Comparison of ENCODE assay signal across 8 cellular contexts in genomic region chr4:186725422-186726149, GRCh38. TPM values are rescaled to one million over a fixed set of nuclear protein-coding genes. Genes with fewer than 3 reads are reported as not detected.
DNase-seq lines count a peak whose midpoint lies in the region; ATAC-seq, FAIRE-seq and TF ChIP-seq lines count a peak whose summit lies in the region.

No MANE protein-coding gene starts in this region.

- peak overlapping the region; percentile 96 for H3K4me3 ChIP-seq in neural progenitor cell

- TF ChIP-seq CTCF in D721Med (IDR thresholded peaks at IDR 0.05; ENCODE audit: insufficient read depth, missing control alignments) (peak; percentile 69), VCaP (conservative IDR thresholded peaks at IDR 0.05) (peak; percentile 86), foreskin keratinocyte (conservative IDR thresholded peaks at IDR 0.05) (peak; percentile 94), neural progenitor cell (IDR thresholded peaks at IDR 0.05) (peak; percentile 73)

- H3K4me3 Mint-ChIP-seq in IgD-negative memory B cell (peak overlapping the region; percentile 32 to 59 (median 52)), neural progenitor cell (peak overlapping the region; percentile 100)

- peaks cover under 1% of the 10 kb centered on the region for H3K9me3 ChIP-seq in neural progenitor cell (ENCODE audit: low read depth)

- H3K79me2 ChIP-seq in neural progenitor cell (ENCODE audit: low read depth), result peaks cover 69% of the 10 kb centered on the region

- H3K27ac ChIP-seq in VCaP (peak overlapping the region; percentile 89), foreskin keratinocyte (peak overlapping the region; percentile 90), neural progenitor cell (peak overlapping the region; percentile 93)

- peak overlapping the region; percentile 71 for H3K9ac ChIP-seq in neural progenitor cell

- H3K27ac Mint-ChIP-seq in IgD-negative memory B cell, result peak overlapping the region in 2 of 3 donors; percentile 58 to 59
- H3K27ac Mint-ChIP-seq in neural progenitor cell, result peak overlapping the region; percentile 95

- H3K4me1 ChIP-seq in foreskin keratinocyte, result peaks cover 19% of the 10 kb centered on the region
- H3K4me1 ChIP-seq in neural progenitor cell, result peaks cover 24% of the 10 kb centered on the region

- H3K9me3 Mint-ChIP-seq in IgD-negative memory B cell (peaks cover 0 to 10% (median 0%) of the 10 kb centered on the region in 3 donors), neural progenitor cell (peaks cover 13% of the 10 kb centered on the region)

- no peak for FAIRE-seq in D721Med (lab: Jason Lieb, UNC)

- H3K27me3 ChIP-seq in foreskin keratinocyte (no peaks in the 10 kb centered on the region), neural progenitor cell (no peaks in the 10 kb centered on the region)

- peak; percentile 59 for ATAC-seq in foreskin keratinocyte
- no peak for ATAC-seq in GM19023 (IDR thresholded peaks at IDR 0.05; ENCODE audit: unreplicated experiment)
- no peak for ATAC-seq in GM21723 (IDR thresholded peaks at IDR 0.05; ENCODE audit: unreplicated experiment)
- no peak for ATAC-seq in GM19395 (IDR thresholded peaks at IDR 0.05; ENCODE audit: unreplicated experiment)

- H3K36me3 ChIP-seq in neural progenitor cell, result peaks cover under 1% of the 10 kb centered on the region

- peaks cover 47% of the 10 kb centered on the region for H3F3A ChIP-seq in neural progenitor cell (ENCODE audit: low read depth)

- DNase-seq in D721Med (ENCODE audit: insufficient read length, low spot score), result peak; percentile 47
- peak in 1 of 2 donors; percentile 71 for DNase-seq in foreskin keratinocyte
- DNase-seq in neural progenitor cell (ENCODE audit: low spot score), result peak; percentile 86

- peak overlapping the region; percentile 88 for H3K4me2 ChIP-seq in neural progenitor cell

- peak overlapping the region; percentile 78 for H2AFZ ChIP-seq in neural progenitor cell (replicated peaks)

- H3K27me3 Mint-ChIP-seq in IgD-negative memory B cell, result peaks cover 46% of the 10 kb centered on the region
- H3K27me3 Mint-ChIP-seq in neural progenitor cell (ENCODE audit: insufficient read depth, low read depth), result peaks cover 14% of the 10 kb centered on the region

- H3K4me1 Mint-ChIP-seq in IgD-negative memory B cell (peaks cover 0 to 5% (median 0%) of the 10 kb centered on the region in 3 donors), neural progenitor cell (peaks cover 31% of the 10 kb centered on the region)

- peaks cover 36% of the 10 kb centered on the region for H4K20me1 ChIP-seq in neural progenitor cell (ENCODE audit: low read depth)

- no peaks in the 10 kb centered on the region for H3K36me3 Mint-ChIP-seq in IgD-negative memory B cell
- peaks cover 11% of the 10 kb centered on the region for H3K36me3 Mint-ChIP-seq in neural progenitor cell

RNA-seq across cellular contexts. Expression of gene FAT1, which starts 1.9 kb away (rescaled TPM):
- polyA plus RNA-seq in IgD-negative memory B cell, result not detected
- total RNA-seq in foreskin keratinocyte, result 288 and 372 TPM in 2 replicates
- polyA plus RNA-seq in foreskin keratinocyte, result 76.3 and 112 TPM in 2 replicates
- 400 and 517 TPM in 2 replicates for total RNA-seq in neural progenitor cell (ENCODE audit: low replicate concordance)
